ENCODE assay signal across 8 cellular contexts in the genomic region with DNA sequence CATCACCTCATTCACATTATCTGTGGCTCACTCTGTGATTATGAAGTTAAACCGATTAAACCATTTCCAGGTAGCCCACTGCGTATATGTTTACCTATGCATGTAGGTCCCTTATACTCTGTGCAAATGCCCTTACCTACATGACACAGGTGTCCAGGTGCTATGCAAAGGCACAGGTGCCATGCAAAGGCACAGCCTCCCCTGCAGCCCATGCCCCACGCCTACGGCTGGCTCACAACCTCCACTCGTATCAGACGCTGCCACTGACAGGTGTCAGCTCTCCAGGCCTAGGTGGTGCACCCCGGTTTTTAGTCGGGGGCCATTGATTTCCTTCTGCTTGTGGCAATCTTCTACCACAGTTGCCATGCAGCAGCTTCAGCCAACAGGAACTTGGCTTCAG. TPM values are rescaled to one million over a fixed set of nuclear protein-coding genes. Genes with fewer than 3 reads are reported as not detected.
"Had no signal": no experiment of that assay in that cellular context is flagged by ENCODE, and none has a peak within 500 bp of the region (broad histone marks: within the 10 kb centered on the region; RNA-seq: fewer than 3 reads in every experiment).

No MANE protein-coding gene starts in this region.

- DNase-seq: IMR-90, KBM-7, KG1 had no signal

- H3K27ac ChIP-seq: HL-60 had no signal

- ATAC-seq: HepG2, K562 had no signal

- H3K4me3 ChIP-seq: K562 had no signal

RNA-seq across cellular contexts. Expression of gene IRX1, which starts 57.7 kb away (rescaled TPM):
- total RNA-seq: HepG2, HT-29, IMR-90, K562 had no signal
- polyA plus RNA-seq: HepG2, IgD-negative memory B cell, IMR-90, K562 had no signal
